ENCODE assay signal across 18 cellular contexts in genomic region chr1:91335607-91336006, GRCh38.
"Had no signal": no experiment of that assay in that cellular context is flagged by ENCODE, and none has a peak within 500 bp of the region (broad histone marks: within the 10 kb centered on the region; RNA-seq: fewer than 3 reads in every experiment).

No MANE protein-coding gene starts in this region.

- H3K9me3 Mint-ChIP-seq: natural killer cell, type B pancreatic cell had no signal

- H3K27me3 ChIP-seq: gastrocnemius medialis, heart right ventricle, neural progenitor cell, ovary, suprapubic skin, thyroid gland had no signal

- H3K4me1 Mint-ChIP-seq: endodermal cell, natural killer cell, neural progenitor cell had no signal

- H3K36me3 ChIP-seq: gastrocnemius medialis, heart right ventricle, ovary, suprapubic skin, thyroid gland had no signal

- H3K9me3 ChIP-seq: gastrocnemius medialis, ovary, thyroid gland had no signal

- H3K27ac Mint-ChIP-seq: endodermal cell, natural killer cell, neural progenitor cell, type B pancreatic cell had no signal

- H3K4me3 Mint-ChIP-seq: endodermal cell, natural killer cell, neural progenitor cell, type B pancreatic cell had no signal

- DNase-seq: effector CD4-positive, alpha-beta T cell; endodermal cell; gastrocnemius medialis; heart right ventricle; islet precursor cell; mucosa of descending colon; natural killer cell; nucleus accumbens; ovary; right cardiac atrium; stimulated activated CD4-positive, alpha-beta T cell treated with anti-CD3 and anti-CD28 coated beads, Interleukin-2, amount 100 ng/mL, for 48 hours; stimulated activated naive CD8-positive, alpha-beta T cell treated with anti-CD3 and anti-CD28 coated beads, Interleukin-15, Interleukin-2, amounts not matched to agents 100 U/mL and 50 U/mL, for 24 hours; thyroid gland had no signal

- H3K4me3 ChIP-seq: coronary artery, gastrocnemius medialis, heart right ventricle, mucosa of descending colon, neural progenitor cell, ovary, smooth muscle cell, suprapubic skin, thyroid gland had no signal

- H3K36me3 Mint-ChIP-seq: natural killer cell had no signal

- H3K27me3 Mint-ChIP-seq: type B pancreatic cell had no signal

- H3K4me1 ChIP-seq: gastrocnemius medialis, heart right ventricle, neural progenitor cell, suprapubic skin, thyroid gland had no signal

- H3K27ac ChIP-seq: coronary artery, gastrocnemius medialis, heart right ventricle, neural progenitor cell, ovary, suprapubic skin, thyroid gland had no signal
